1 cellular context compared by ENCODE assay signal in genomic region chr18:9082763-9083510, GRCh38.
TF ChIP-seq lines count a peak whose summit lies in the region.

No MANE protein-coding gene starts in this region.

TF ChIP-seq in WTC11, 78 proteins besides CTCF, POLR2A, EP300 and RAD21 (continued from another document):
- TF ChIP-seq AR (CRISPR knock-in tag; IDR thresholded peaks at IDR 0.05) = no peak
- TF ChIP-seq USF1 (CRISPR knock-in tag; IDR thresholded peaks at IDR 0.05) = no peak
- TF ChIP-seq E2F5 (CRISPR knock-in tag; IDR thresholded peaks at IDR 0.05) = no peak
- no peak for TF ChIP-seq EMX1 (CRISPR knock-in tag; IDR thresholded peaks at IDR 0.05)
- no peak for TF ChIP-seq IRF1 (CRISPR knock-in tag; IDR thresholded peaks at IDR 0.05)
- TF ChIP-seq OVOL2 (CRISPR knock-in tag; IDR thresholded peaks at IDR 0.05; ENCODE audit: borderline replicate concordance) = no peak
- no peak for TF ChIP-seq SMAD4 (CRISPR knock-in tag; IDR thresholded peaks at IDR 0.05)
